ENCODE assay signal across 5 cellular contexts in the genomic region with DNA sequence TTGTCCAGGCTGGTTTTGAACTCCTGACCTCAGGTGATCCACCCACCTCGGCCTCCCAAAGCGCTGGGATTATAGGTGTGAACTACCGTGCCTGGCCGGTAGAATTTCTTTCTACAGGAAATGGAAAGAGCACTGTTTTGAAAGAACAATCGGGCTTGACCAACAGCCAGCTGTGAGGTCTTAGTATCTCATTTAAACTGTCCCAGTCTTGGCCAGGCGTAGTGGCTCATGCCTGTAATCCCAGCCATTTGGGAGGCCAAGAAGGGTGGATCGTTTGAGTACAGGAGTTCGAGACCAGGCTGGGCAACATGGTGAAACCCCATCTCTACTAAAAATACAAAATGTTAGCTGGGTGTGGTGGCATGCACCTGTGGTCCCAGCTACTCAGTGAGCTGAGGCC. TPM values are rescaled to one million over a fixed set of nuclear protein-coding genes. Genes with fewer than 3 reads are reported as not detected.
"Had no signal": no experiment of that assay in that cellular context is flagged by ENCODE, and none has a peak within 500 bp of the region (broad histone marks: within the 10 kb centered on the region; RNA-seq: fewer than 3 reads in every experiment).

No MANE protein-coding gene starts in this region.

RNA-seq across cellular contexts. Expression of a gene that starts 17.8 kb away (rescaled TPM):
- total RNA-seq: HT-29, HT1080, IMR-90 had no signal
- polyA plus RNA-seq: HepG2, IgD-negative memory B cell, IMR-90 had no signal
